24 cellular contexts compared by ENCODE assay signal in genomic region chr2:200172944-200173481, GRCh38.
DNase-seq lines count a peak whose midpoint lies in the region; ATAC-seq and TF ChIP-seq lines count a peak whose summit lies in the region.
"Had no signal": no experiment of that assay in that cellular context is flagged by ENCODE, and none has a peak within 500 bp of the region (broad histone marks: within the 10 kb centered on the region; RNA-seq: fewer than 3 reads in every experiment).

No MANE protein-coding gene starts in this region.

- no peak overlapping the region for H3K4me3 Mint-ChIP-seq in Caco-2 (ENCODE audit: unreplicated experiment)
- no peak overlapping the region for H3K4me3 Mint-ChIP-seq in activated T-helper 1 cell treated with anti-CD3 and anti-CD28 coated beads, Interleukin-12 subunit alpha, Interleukin-12 subunit beta, Interleukin-2, Interleukin-4 antibody, amounts not matched to agents 30 ng/mL and 10 ng/mL and 1 ng/mL, durations not matched to agents 14 hours and 24 hours and 36 hours
- H3K4me3 Mint-ChIP-seq: activated naive CD8-positive, alpha-beta T cell treated with anti-CD3 and anti-CD28 coated beads for 36 hours; CD8-positive, alpha-beta T cell; central memory CD8-positive, alpha-beta T cell; HFFc6; nephron progenitor cell; stimulated activated memory B cell treated with anti-CD40 and anti-IgM and Interleukin-4, amounts not matched to agents 10 μg/mL and 1 μg/mL and 100 μg/mL, for 72 hours had no signal

- peaks cover 5% of the 10 kb centered on the region for H3K36me3 Mint-ChIP-seq in Caco-2 (ENCODE audit: insufficient read depth, unreplicated experiment)
- H3K36me3 Mint-ChIP-seq in activated T-helper 1 cell treated with anti-CD3 and anti-CD28 coated beads, Interleukin-12 subunit alpha, Interleukin-12 subunit beta, Interleukin-2, Interleukin-4 antibody, amounts not matched to agents 30 ng/mL and 10 ng/mL and 1 ng/mL, durations not matched to agents 14 hours and 24 hours and 36 hours (ENCODE audit: low read depth): no peaks in the 10 kb centered on the region
- H3K36me3 Mint-ChIP-seq: activated naive CD8-positive, alpha-beta T cell treated with anti-CD3 and anti-CD28 coated beads for 36 hours; CD8-positive, alpha-beta T cell; stimulated activated memory B cell treated with anti-CD40 and anti-IgM and Interleukin-4, amounts not matched to agents 10 μg/mL and 1 μg/mL and 100 μg/mL, for 72 hours had no signal

- H3K4me1 ChIP-seq in ACC112 (ENCODE audit: control insufficient read depth, insufficient read depth, low read length, unreplicated experiment): peaks cover 15% of the 10 kb centered on the region
- H3K4me1 ChIP-seq in Caco-2: peaks cover 15% of the 10 kb centered on the region
- H3K4me1 ChIP-seq: tibial nerve had no signal

- H3K4me3 ChIP-seq in ACC112 (ENCODE audit: low read depth, low read length): no peak overlapping the region
- no peak overlapping the region for H3K4me3 ChIP-seq in astrocyte of the spinal cord (ENCODE audit: low read depth, low read length)
- H3K4me3 ChIP-seq in Caco-2 (ENCODE audit: low read depth, low read length): no peak overlapping the region
- H3K4me3 ChIP-seq: A549, tibial nerve had no signal

- H3K9me3 Mint-ChIP-seq in Caco-2 (ENCODE audit: unreplicated experiment): peaks cover 13% of the 10 kb centered on the region
- peaks cover 4% of the 10 kb centered on the region for H3K9me3 Mint-ChIP-seq in activated T-helper 1 cell treated with anti-CD3 and anti-CD28 coated beads, Interleukin-12 subunit alpha, Interleukin-12 subunit beta, Interleukin-2, Interleukin-4 antibody, amounts not matched to agents 30 ng/mL and 10 ng/mL and 1 ng/mL, durations not matched to agents 14 hours and 24 hours and 36 hours
- H3K9me3 Mint-ChIP-seq: activated naive CD8-positive, alpha-beta T cell treated with anti-CD3 and anti-CD28 coated beads for 36 hours; CD8-positive, alpha-beta T cell; central memory CD8-positive, alpha-beta T cell; HFFc6 had no signal

- H3K36me3 ChIP-seq in ACC112 (ENCODE audit: insufficient read depth, low read length): no peaks in the 10 kb centered on the region
- no peaks in the 10 kb centered on the region; the same call in 1 of the 2 replicates for H3K36me3 ChIP-seq in Caco-2 (ENCODE audit: control insufficient read depth, insufficient read depth, low read length)
- H3K36me3 ChIP-seq: tibial nerve had no signal

- in situ Hi-C loops in astrocyte of the spinal cord (cut with HindIII; ENCODE audit: low sequenced_read_pairs): no loop called here

- H2AFZ ChIP-seq in ACC112 (ENCODE audit: low read length, unreplicated experiment): peak overlapping the region; percentile 3

- H3K27ac Mint-ChIP-seq in Caco-2 (ENCODE audit: unreplicated experiment): no peak overlapping the region
- no peak overlapping the region for H3K27ac Mint-ChIP-seq in activated T-helper 1 cell treated with anti-CD3 and anti-CD28 coated beads, Interleukin-12 subunit alpha, Interleukin-12 subunit beta, Interleukin-2, Interleukin-4 antibody, amounts not matched to agents 30 ng/mL and 10 ng/mL and 1 ng/mL, durations not matched to agents 14 hours and 24 hours and 36 hours
- H3K27ac Mint-ChIP-seq: activated naive CD8-positive, alpha-beta T cell treated with anti-CD3 and anti-CD28 coated beads for 36 hours; CD8-positive, alpha-beta T cell; HFFc6; nephron progenitor cell; stimulated activated memory B cell treated with anti-CD40 and anti-IgM and Interleukin-4, amounts not matched to agents 10 μg/mL and 1 μg/mL and 100 μg/mL, for 72 hours had no signal

- H3K4me1 Mint-ChIP-seq in Caco-2 (ENCODE audit: low read depth, unreplicated experiment): peaks cover 26% of the 10 kb centered on the region
- no peaks in the 10 kb centered on the region for H3K4me1 Mint-ChIP-seq in activated T-helper 1 cell treated with anti-CD3 and anti-CD28 coated beads, Interleukin-12 subunit alpha, Interleukin-12 subunit beta, Interleukin-2, Interleukin-4 antibody, amounts not matched to agents 30 ng/mL and 10 ng/mL and 1 ng/mL, durations not matched to agents 14 hours and 24 hours and 36 hours (ENCODE audit: low read depth)
- H3K4me1 Mint-ChIP-seq: activated naive CD8-positive, alpha-beta T cell treated with anti-CD3 and anti-CD28 coated beads for 36 hours; central memory CD8-positive, alpha-beta T cell; nephron progenitor cell; stimulated activated memory B cell treated with anti-CD40 and anti-IgM and Interleukin-4, amounts not matched to agents 10 μg/mL and 1 μg/mL and 100 μg/mL, for 72 hours had no signal

- H3K27me3 ChIP-seq in ACC112 (ENCODE audit: insufficient read depth, low read length): no peaks in the 10 kb centered on the region
- H3K27me3 ChIP-seq in Caco-2 (replicated peaks; ENCODE audit: control insufficient read depth, insufficient read depth, low read length): no peaks in the 10 kb centered on the region
- H3K27me3 ChIP-seq: tibial nerve had no signal

- peak; percentile 20 for DNase-seq in H4 (ENCODE audit: low spot score)
- peak; percentile 78 for DNase-seq in astrocyte of the spinal cord (ENCODE audit: low read depth, low spot score)
- peak; percentile 57 for DNase-seq in fibroblast of the conjunctiva (ENCODE audit: low read depth)
- no peak for DNase-seq in Caco-2
- no peak for DNase-seq in activated T-helper 1 cell treated with anti-CD3 and anti-CD28 coated beads, Interleukin-12 subunit alpha, Interleukin-12 subunit beta, Interleukin-2, Interleukin-4 antibody, amounts not matched to agents 30 ng/mL and 10 ng/mL and 1 ng/mL, durations not matched to agents 14 hours and 24 hours and 36 hours (ENCODE audit: low spot score)
- no peak for DNase-seq in NCI-H2107 treated with DMSO at 0.1 percent for 48 hours (lab: John Stamatoyannopoulos, UW; ENCODE audit: unreplicated experiment)
- DNase-seq: activated CD4-positive, CD25-positive, alpha-beta regulatory T cell treated with anti-CD3 and anti-CD28 coated beads, Interleukin-2, amount 50 U/mL, for 72 hours; activated naive CD8-positive, alpha-beta T cell treated with anti-CD3 and anti-CD28 coated beads for 36 hours; CD8-positive, alpha-beta T cell; effector memory CD4-positive, alpha-beta T cell; foreskin melanocyte; HFFc6; Karpas-422; kidney glomerular epithelial cell; mesenchymal stem cell; NCI-H1105; nephron progenitor cell had no signal

- POLR2A ChIA-PET in Caco-2 (lab: Charles Lee): no interaction called here

- TF ChIP-seq CTCF in astrocyte of the spinal cord (IDR thresholded peaks at IDR 0.05; ENCODE audit: low read depth, low read length): no peak
- TF ChIP-seq CTCF in Caco-2 (IDR thresholded peaks at IDR 0.05; ENCODE audit: insufficient read depth in 1 of 2, low read depth in 1 of 2, low read length in 1 of 2, severe bottlenecking in 1 of 2, unreplicated experiment in 1 of 2): no peak

- H3K9me3 ChIP-seq in Caco-2: 0 out of 2 replicates have a peak, but pooled peaks cover 4% of the 10 kb centered on the region
- H3K9me3 ChIP-seq: A549, tibial nerve had no signal

- no peak for ATAC-seq in GM21526 (IDR thresholded peaks at IDR 0.05; ENCODE audit: low FRiP score, unreplicated experiment)
- ATAC-seq: A549; CD8-positive, alpha-beta T cell; Panc1; stimulated activated memory B cell treated with anti-CD40 and anti-IgM and Interleukin-4, amounts not matched to agents 10 μg/mL and 1 μg/mL and 100 μg/mL, for 72 hours had no signal

- intact Hi-C loops in Caco-2 (cut with micrococcal nuclease; ENCODE audit: unreplicated experiment): no loop called here
- intact Hi-C loops in activated T-helper 1 cell treated with anti-CD3 and anti-CD28 coated beads, Interleukin-12 subunit alpha, Interleukin-12 subunit beta, Interleukin-2, Interleukin-4 antibody, amounts not matched to agents 30 ng/mL and 10 ng/mL and 1 ng/mL, durations not matched to agents 14 hours and 24 hours and 36 hours (cut with micrococcal nuclease): no loop called here

- CTCF ChIA-PET in Caco-2 (lab: Charles Lee): no interaction called here

- H3K27me3 Mint-ChIP-seq in Caco-2 (ENCODE audit: insufficient read depth, unreplicated experiment): no peaks in the 10 kb centered on the region
- no peaks in the 10 kb centered on the region for H3K27me3 Mint-ChIP-seq in activated T-helper 1 cell treated with anti-CD3 and anti-CD28 coated beads, Interleukin-12 subunit alpha, Interleukin-12 subunit beta, Interleukin-2, Interleukin-4 antibody, amounts not matched to agents 30 ng/mL and 10 ng/mL and 1 ng/mL, durations not matched to agents 14 hours and 24 hours and 36 hours (ENCODE audit: insufficient read depth)
- H3K27me3 Mint-ChIP-seq: stimulated activated memory B cell treated with anti-CD40 and anti-IgM and Interleukin-4, amounts not matched to agents 10 μg/mL and 1 μg/mL and 100 μg/mL, for 72 hours had no signal

- no TSS peak for BruUV-seq in Caco-2 (replicated peaks; lab: Mats Ljungman, UMichigan)

- H3K27ac ChIP-seq in ACC112 (ENCODE audit: low read depth, low read length): peak overlapping the region; percentile 41
- H3K27ac ChIP-seq: A549, tibial nerve had no signal

- no peaks in the 10 kb centered on the region for H3K79me2 ChIP-seq in ACC112 (ENCODE audit: control insufficient read depth, insufficient read depth, low read length, unreplicated experiment)

Comparison
In these comparisons a context has a peak if more than half of its experiments do, and no peak if none do; other contexts are left out.
1. DNase-seq: peak in H4 (single experiment), astrocyte of the spinal cord (single experiment) and fibroblast of the conjunctiva (single experiment); none in Caco-2 (0 of 2), activated T-helper 1 cell treated with anti-CD3 and anti-CD28 coated beads, Interleukin-12 subunit alpha, Interleukin-12 subunit beta, Interleukin-2, Interleukin-4 antibody, amounts not matched to agents 30 ng/mL and 10 ng/mL and 1 ng/mL, durations not matched to agents 14 hours and 24 hours and 36 hours (single experiment) and NCI-H2107 treated with DMSO at 0.1 percent for 48 hours (single experiment).